In genomic region chr1:45647248-45648021, GRCh38 we compare ENCODE assay signal across 15 cellular contexts. TPM values are rescaled to one million over a fixed set of nuclear protein-coding genes. Genes with fewer than 3 reads are reported as not detected.
A peak's percentile ranks its signal among the peaks of the same experiment; 100 is the strongest.
DNase-seq lines count a peak whose midpoint lies in the region; ATAC-seq, FAIRE-seq and TF ChIP-seq lines count a peak whose summit lies in the region.
"Had no signal": no experiment of that assay in that cellular context is flagged by ENCODE, and none has a peak within 500 bp of the region (broad histone marks: within the 10 kb centered on the region; RNA-seq: fewer than 3 reads in every experiment).

No MANE protein-coding gene starts in this region.

- no peak; the same call in 2 of the 3 replicates for ATAC-seq in HepG2
- ATAC-seq in stimulated activated naive B cell treated with anti-CD40 and anti-IgM and Interleukin-4, amounts not matched to agents 10 μg/mL and 1 μg/mL and 100 μg/mL, for 72 hours (replicated peaks): peak; percentile 57 to 67

- H4K20me1 ChIP-seq in HepG2 (ENCODE audit: insufficient read depth, low read length): peaks cover 4% of the 10 kb centered on the region; the same call in 1 of the 2 replicates

- TF ChIP-seq EP300 in HepG2 (IDR thresholded peaks at IDR 0.05; ENCODE audit: low read depth in 2 of 2, low read length in 2 of 2) (no peak), HepG2 (CRISPR knock-in tag; IDR thresholded peaks at IDR 0.05; ENCODE audit: borderline replicate concordance) (no peak)

- no peaks in the 10 kb centered on the region for H3K27me3 Mint-ChIP-seq in activated T-cell treated with anti-CD3 and anti-CD28 coated beads, Interleukin-2, amount 50 U/mL, for 24 hours
- H3K27me3 Mint-ChIP-seq in chondrocyte (ENCODE audit: low read depth): no peaks in the 10 kb centered on the region
- no peaks in the 10 kb centered on the region for H3K27me3 Mint-ChIP-seq in stimulated activated naive B cell treated with anti-CD40 and anti-IgM and Interleukin-4, amounts not matched to agents 10 μg/mL and 1 μg/mL and 100 μg/mL, for 72 hours

- BruUV-seq in HepG2 (replicated peaks; lab: Mats Ljungman, UMichigan): no TSS peak

- TF ChIP-seq CTCF in chondrocyte (IDR thresholded peaks at IDR 0.05) (no peak), HepG2 (CRISPR knock-in tag; IDR thresholded peaks at IDR 0.05) (no peak), tibial artery (IDR thresholded peaks at IDR 0.05) (no peak)

- H3K27ac ChIP-seq in HepG2 (ENCODE audit: extremely low read length, insufficient read depth, low read length) (no peak overlapping the region), tibial artery (no peak overlapping the region)
- H3K27ac ChIP-seq: KMS-11, parathyroid adenoma, thoracic aorta had no signal

- H3K4me3 ChIP-seq in HepG2 (replicated peaks in 1 of 3; ENCODE audit: insufficient read depth in 1 of 3, low read depth in 2 of 3, low read length in 3 of 3): no peak overlapping the region
- H3K4me3 ChIP-seq in tibial artery: no peak overlapping the region
- H3K4me3 ChIP-seq: Peyer's patch, thoracic aorta had no signal

- CTCF ChIA-PET in HepG2 (lab: Yijun Ruan, JAX; ENCODE audit: low intra/inter-chr PET ratio, low total read pairs): no interaction called here

- no peaks in the 10 kb centered on the region for H3K9me3 Mint-ChIP-seq in activated T-cell treated with anti-CD3 and anti-CD28 coated beads, Interleukin-2, amount 50 U/mL, for 24 hours
- H3K9me3 Mint-ChIP-seq in chondrocyte (ENCODE audit: low read depth): no peaks in the 10 kb centered on the region
- H3K9me3 Mint-ChIP-seq in stimulated activated naive B cell treated with anti-CD40 and anti-IgM and Interleukin-4, amounts not matched to agents 10 μg/mL and 1 μg/mL and 100 μg/mL, for 72 hours: no peaks in the 10 kb centered on the region

- in situ Hi-C loops in HepG2 (cut with HindIII; ENCODE audit: extremely low pct_ligation_motif_present, low pct_unique_long_range_greater_than_20kb): no loop called here

- intact Hi-C loops in HepG2 (cut with micrococcal nuclease; ENCODE audit: unreplicated experiment) (no loop called here), tibial artery (cut with DNase I; ENCODE audit: low total_unique reads) (no loop called here)

- 98% methylated on average over 9 of the region's 9 CpGs for WGBS in HepG2 (ENCODE audit: low lambda C conversion rate)

- FAIRE-seq in HepG2 (lab: Jason Lieb, UNC): no peak
- FAIRE-seq: GM18507 had no signal

- no peak for TF ChIP-seq POLR2A in HepG2 (IDR thresholded peaks at IDR 0.05; ENCODE audit: insufficient read depth in 1 of 2, low read depth in 2 of 2, low read length in 2 of 2)

- H3K27me3 ChIP-seq in HepG2 (ENCODE audit: control insufficient read depth in 1 of 2, insufficient read depth in 2 of 2, low read length in 2 of 2): no peaks in the 10 kb centered on the region
- H3K27me3 ChIP-seq in tibial artery: no peaks in the 10 kb centered on the region
- H3K27me3 ChIP-seq: Peyer's patch had no signal

- no peak for DNase-seq in activated T-cell treated with anti-CD3 and anti-CD28 coated beads, Interleukin-2, amount 50 U/mL, for 24 hours
- no peak for DNase-seq in activated T-cell treated with anti-CD3 and anti-CD28 coated beads for 4 hours
- no peak for DNase-seq in chondrocyte (ENCODE audit: low spot score)
- no peak for DNase-seq in HepG2 (ENCODE audit: low spot score)
- no peak for DNase-seq in stimulated activated naive B cell treated with anti-CD40 and anti-IgM and Interleukin-4, amounts not matched to agents 10 μg/mL and 1 μg/mL and 100 μg/mL, for 72 hours
- DNase-seq in activated CD4-positive, alpha-beta T cell treated with anti-CD3 and anti-CD28 coated beads for 4 hours: no peak
- no peak for DNase-seq in DMS79 treated with DMSO at 0.1 percent for 48 hours (lab: John Stamatoyannopoulos, UW)
- no peak for DNase-seq in tibial artery
- DNase-seq: activated CD8-positive, alpha-beta memory T cell treated with anti-CD3 and anti-CD28 coated beads, Interleukin-2, amount 50 U/mL, for 4 hours; NCI-H2107; Peyer's patch had no signal

- H3K27ac Mint-ChIP-seq in activated T-cell treated with anti-CD3 and anti-CD28 coated beads, Interleukin-2, amount 50 U/mL, for 24 hours: peak overlapping the region; percentile 59
- H3K27ac Mint-ChIP-seq in chondrocyte (ENCODE audit: unreplicated experiment): peak overlapping the region; percentile 51
- H3K27ac Mint-ChIP-seq in stimulated activated naive B cell treated with anti-CD40 and anti-IgM and Interleukin-4, amounts not matched to agents 10 μg/mL and 1 μg/mL and 100 μg/mL, for 72 hours: peak overlapping the region; percentile 68

- TF ChIP-seq RAD21 in HepG2 (CRISPR knock-in tag; IDR thresholded peaks at IDR 0.05): no peak

- H3K9me3 ChIP-seq in HepG2 (ENCODE audit: low read length) (no peaks in the 10 kb centered on the region), tibial artery (no peaks in the 10 kb centered on the region)
- H3K9me3 ChIP-seq: Peyer's patch, thoracic aorta had no signal

- H3K4me1 Mint-ChIP-seq in activated T-cell treated with anti-CD3 and anti-CD28 coated beads, Interleukin-2, amount 50 U/mL, for 24 hours (ENCODE audit: low read depth): peaks cover 4% of the 10 kb centered on the region
- peaks cover 17% of the 10 kb centered on the region for H3K4me1 Mint-ChIP-seq in chondrocyte (ENCODE audit: low read depth)
- peaks cover 12 to 33% of the 10 kb centered on the region in 2 donors for H3K4me1 Mint-ChIP-seq in stimulated activated naive B cell treated with anti-CD40 and anti-IgM and Interleukin-4, amounts not matched to agents 10 μg/mL and 1 μg/mL and 100 μg/mL, for 72 hours

- H3K36me3 ChIP-seq in HepG2 (replicated peaks in 1 of 2; ENCODE audit: control insufficient read depth in 1 of 2, insufficient read depth in 2 of 2, low read length in 2 of 2) (peaks cover 20 to 51% of the 10 kb centered on the region in 2 experiments), tibial artery (peaks cover 23 to 41% (median 40%) of the 10 kb centered on the region in 3 donors)

- H3K4me2 ChIP-seq in HepG2 (ENCODE audit: low read depth, low read length): no peak overlapping the region
- H3K4me2 ChIP-seq: KMS-11 had no signal

- POLR2A ChIA-PET in HepG2 (lab: Yijun Ruan, JAX): no interaction called here

- peaks cover 86% of the 10 kb centered on the region for H3K36me3 Mint-ChIP-seq in activated T-cell treated with anti-CD3 and anti-CD28 coated beads, Interleukin-2, amount 50 U/mL, for 24 hours (ENCODE audit: low read depth)
- peaks cover 10% of the 10 kb centered on the region for H3K36me3 Mint-ChIP-seq in chondrocyte (ENCODE audit: low read depth)
- H3K36me3 Mint-ChIP-seq in stimulated activated naive B cell treated with anti-CD40 and anti-IgM and Interleukin-4, amounts not matched to agents 10 μg/mL and 1 μg/mL and 100 μg/mL, for 72 hours: peaks cover 35 to 51% of the 10 kb centered on the region in 2 donors

- H3K9ac ChIP-seq in HepG2 (ENCODE audit: insufficient read depth, low read depth, low read length): no peak overlapping the region
- H3K9ac ChIP-seq: KMS-11, parathyroid adenoma had no signal

- H3K79me2 ChIP-seq in HepG2 (ENCODE audit: insufficient read depth, low read length): peaks cover 6% of the 10 kb centered on the region
- H3K79me2 ChIP-seq: parathyroid adenoma had no signal

- H2AFZ ChIP-seq in HepG2 (ENCODE audit: low read length): no peak overlapping the region
- H2AFZ ChIP-seq: parathyroid adenoma had no signal

- peaks cover 25% of the 10 kb centered on the region for H3K4me1 ChIP-seq in HepG2 (ENCODE audit: insufficient read depth, low read length)
- no peaks in the 10 kb centered on the region for H3K4me1 ChIP-seq in tibial artery
- H3K4me1 ChIP-seq: parathyroid adenoma had no signal

- no peak overlapping the region for H3K4me3 Mint-ChIP-seq in activated T-cell treated with anti-CD3 and anti-CD28 coated beads, Interleukin-2, amount 50 U/mL, for 24 hours
- H3K4me3 Mint-ChIP-seq in chondrocyte (ENCODE audit: unreplicated experiment): no peak overlapping the region
- H3K4me3 Mint-ChIP-seq in stimulated activated naive B cell treated with anti-CD40 and anti-IgM and Interleukin-4, amounts not matched to agents 10 μg/mL and 1 μg/mL and 100 μg/mL, for 72 hours: no peak overlapping the region

RNA-seq across cellular contexts. Expression of gene CCDC17, which starts 23.6 kb away (rescaled TPM):
- 0.90 to 2.8 TPM (median 0.90 TPM) in 3 replicates for total RNA-seq in chondrocyte
- 0.24 and 1.5 TPM in 2 replicates for total RNA-seq in HepG2 (2016; rRNA removed; fragmentation: Illumina TruSeq; extraction: Trizol)
- total RNA-seq in HepG2 (2016; cell fraction: cytosol; rRNA removed; fragmentation: Illumina TruSeq; extraction: Trizol; ENCODE audit: low read depth): 0.26 and 0.30 TPM in 2 replicates
- total RNA-seq in HepG2 (2016; cell fraction: insoluble cytoplasmic fraction; rRNA removed; fragmentation: Illumina TruSeq; extraction: Trizol): 0.18 and 1.4 TPM in 2 replicates
- 0.37 and 0.41 TPM in 2 replicates for total RNA-seq in HepG2 (2016; cell fraction: membrane; rRNA removed; fragmentation: Illumina TruSeq; extraction: Trizol)
- 1.7 and 2.5 TPM in 2 replicates for total RNA-seq in HepG2 (2016; cell fraction: nucleus; rRNA removed; fragmentation: Illumina TruSeq; extraction: Trizol)
- 3.2 and 3.3 TPM in 2 replicates for polyA plus RNA-seq in HepG2 (2011; rRNA removed)
- 0.64 and 0.82 TPM in 2 replicates for polyA plus RNA-seq in HepG2 (2011; cell fraction: cytosol; rRNA removed)
- polyA plus RNA-seq in HepG2 (2011; cell fraction: nucleus; rRNA removed): 23.6 and 26.7 TPM in 2 replicates
- 2.9 and 3.4 TPM in 2 replicates for polyA plus RNA-seq in HepG2 (2012)
- polyA plus RNA-seq in HepG2 (2016; cell fraction: cytosol; fragmentation: Illumina TruSeq; extraction: Trizol; ENCODE audit: low read depth): 0.18 and 0.35 TPM in 2 replicates
- 0.20 TPM in 1 of 2 replicates, not detected in the other for polyA plus RNA-seq in HepG2 (2016; cell fraction: insoluble cytoplasmic fraction; fragmentation: Illumina TruSeq; extraction: Trizol; ENCODE audit: low read depth)
- polyA plus RNA-seq in HepG2 (2016; cell fraction: membrane; fragmentation: Illumina TruSeq; extraction: Trizol; ENCODE audit: low read depth): 0.13 and 0.33 TPM in 2 replicates
- polyA plus RNA-seq in HepG2 (2016; cell fraction: nucleus; fragmentation: Illumina TruSeq; extraction: Trizol; ENCODE audit: insufficient read depth, low read depth): 4.6 and 5.9 TPM in 2 replicates
- 4.0 and 9.6 TPM in 2 replicates for polyA minus RNA-seq in HepG2 (2011; rRNA and poly(A)+ RNA removed; ENCODE audit: low replicate concordance)
- polyA minus RNA-seq in HepG2 (2011; cell fraction: cytosol; rRNA and poly(A)+ RNA removed): 0.62 TPM in 1 of 2 replicates, not detected in the other
- 10.6 and 12.4 TPM in 2 replicates for polyA minus RNA-seq in HepG2 (2011; cell fraction: nucleus; rRNA and poly(A)+ RNA removed)

RNA-seq across cellular contexts. Expression of gene GPBP1L1, which starts 38.9 kb away (rescaled TPM):
- total RNA-seq in chondrocyte (82.5 to 85.5 TPM (median 84.0 TPM) in 3 replicates), HepG2 (2016; rRNA removed; fragmentation: Illumina TruSeq; extraction: Trizol) (86.1 and 102 TPM in 2 replicates)
- 25.6 and 26.4 TPM in 2 replicates for total RNA-seq in HepG2 (2016; cell fraction: cytosol; rRNA removed; fragmentation: Illumina TruSeq; extraction: Trizol; ENCODE audit: low read depth)
- 92.3 and 92.5 TPM in 2 replicates for total RNA-seq in HepG2 (2016; cell fraction: insoluble cytoplasmic fraction; rRNA removed; fragmentation: Illumina TruSeq; extraction: Trizol)
- 57.5 TPM in 2 replicates for total RNA-seq in HepG2 (2016; cell fraction: membrane; rRNA removed; fragmentation: Illumina TruSeq; extraction: Trizol)
- total RNA-seq in HepG2 (2016; cell fraction: nucleus; rRNA removed; fragmentation: Illumina TruSeq; extraction: Trizol): 88.6 and 95.6 TPM in 2 replicates
- polyA plus RNA-seq in HepG2 (2011; rRNA removed): 45.9 and 46.4 TPM in 2 replicates
- polyA plus RNA-seq in HepG2 (2011; cell fraction: cytosol; rRNA removed): 31.6 and 50.0 TPM in 2 replicates
- polyA plus RNA-seq in HepG2 (2011; cell fraction: nucleus; rRNA removed): 47.9 and 59.6 TPM in 2 replicates
- 66.6 and 70.2 TPM in 2 replicates for polyA plus RNA-seq in HepG2 (2012)
- 4.1 and 5.8 TPM in 2 replicates for polyA plus RNA-seq in HepG2 (2016; cell fraction: cytosol; fragmentation: Illumina TruSeq; extraction: Trizol; ENCODE audit: low read depth)
- 64.8 and 77.7 TPM in 2 replicates for polyA plus RNA-seq in HepG2 (2016; cell fraction: insoluble cytoplasmic fraction; fragmentation: Illumina TruSeq; extraction: Trizol; ENCODE audit: low read depth)
- polyA plus RNA-seq in HepG2 (2016; cell fraction: membrane; fragmentation: Illumina TruSeq; extraction: Trizol; ENCODE audit: low read depth): 19.7 and 22.4 TPM in 2 replicates
- 101 and 103 TPM in 2 replicates for polyA plus RNA-seq in HepG2 (2016; cell fraction: nucleus; fragmentation: Illumina TruSeq; extraction: Trizol; ENCODE audit: insufficient read depth, low read depth)
- 88.8 and 106 TPM in 2 replicates for polyA minus RNA-seq in HepG2 (2011; rRNA and poly(A)+ RNA removed; ENCODE audit: low replicate concordance)
- polyA minus RNA-seq in HepG2 (2011; cell fraction: cytosol; rRNA and poly(A)+ RNA removed): 54.0 and 54.9 TPM in 2 replicates
- 163 and 195 TPM in 2 replicates for polyA minus RNA-seq in HepG2 (2011; cell fraction: nucleus; rRNA and poly(A)+ RNA removed)

RNA-seq across cellular contexts. Expression of gene TMEM69, which starts 40.5 kb away (rescaled TPM):
- 11.8 to 17.2 TPM (median 15.1 TPM) in 3 replicates for total RNA-seq in chondrocyte
- 21.9 and 25.4 TPM in 2 replicates for total RNA-seq in HepG2 (2016; rRNA removed; fragmentation: Illumina TruSeq; extraction: Trizol)
- 11.4 TPM in 2 replicates for total RNA-seq in HepG2 (2016; cell fraction: cytosol; rRNA removed; fragmentation: Illumina TruSeq; extraction: Trizol; ENCODE audit: low read depth)
- 22.3 and 23.4 TPM in 2 replicates for total RNA-seq in HepG2 (2016; cell fraction: insoluble cytoplasmic fraction; rRNA removed; fragmentation: Illumina TruSeq; extraction: Trizol)
- total RNA-seq in HepG2 (2016; cell fraction: membrane; rRNA removed; fragmentation: Illumina TruSeq; extraction: Trizol): 25.3 and 27.2 TPM in 2 replicates
- total RNA-seq in HepG2 (2016; cell fraction: nucleus; rRNA removed; fragmentation: Illumina TruSeq; extraction: Trizol): 15.9 TPM in 2 replicates
- 112 and 135 TPM in 2 replicates for polyA plus RNA-seq in HepG2 (2011; rRNA removed)
- 79.4 and 112 TPM in 2 replicates for polyA plus RNA-seq in HepG2 (2011; cell fraction: cytosol; rRNA removed)
- 24.0 and 32.3 TPM in 2 replicates for polyA plus RNA-seq in HepG2 (2011; cell fraction: nucleus; rRNA removed)
- 42.1 and 42.2 TPM in 2 replicates for polyA plus RNA-seq in HepG2 (2012)
- 14.7 and 16.7 TPM in 2 replicates for polyA plus RNA-seq in HepG2 (2016; cell fraction: cytosol; fragmentation: Illumina TruSeq; extraction: Trizol; ENCODE audit: low read depth)
- polyA plus RNA-seq in HepG2 (2016; cell fraction: insoluble cytoplasmic fraction; fragmentation: Illumina TruSeq; extraction: Trizol; ENCODE audit: low read depth): 38.2 and 42.6 TPM in 2 replicates
- polyA plus RNA-seq in HepG2 (2016; cell fraction: membrane; fragmentation: Illumina TruSeq; extraction: Trizol; ENCODE audit: low read depth): 28.0 and 33.0 TPM in 2 replicates
- 36.0 and 42.8 TPM in 2 replicates for polyA plus RNA-seq in HepG2 (2016; cell fraction: nucleus; fragmentation: Illumina TruSeq; extraction: Trizol; ENCODE audit: insufficient read depth, low read depth)
- polyA minus RNA-seq in HepG2 (2011; rRNA and poly(A)+ RNA removed; ENCODE audit: low replicate concordance): 78.0 and 80.4 TPM in 2 replicates
- polyA minus RNA-seq in HepG2 (2011; cell fraction: cytosol; rRNA and poly(A)+ RNA removed): 35.4 and 38.1 TPM in 2 replicates
- polyA minus RNA-seq in HepG2 (2011; cell fraction: nucleus; rRNA and poly(A)+ RNA removed): 26.5 and 35.8 TPM in 2 replicates
